Comparison of ENCODE assay signal across 9 cellular contexts in the genomic region with DNA sequence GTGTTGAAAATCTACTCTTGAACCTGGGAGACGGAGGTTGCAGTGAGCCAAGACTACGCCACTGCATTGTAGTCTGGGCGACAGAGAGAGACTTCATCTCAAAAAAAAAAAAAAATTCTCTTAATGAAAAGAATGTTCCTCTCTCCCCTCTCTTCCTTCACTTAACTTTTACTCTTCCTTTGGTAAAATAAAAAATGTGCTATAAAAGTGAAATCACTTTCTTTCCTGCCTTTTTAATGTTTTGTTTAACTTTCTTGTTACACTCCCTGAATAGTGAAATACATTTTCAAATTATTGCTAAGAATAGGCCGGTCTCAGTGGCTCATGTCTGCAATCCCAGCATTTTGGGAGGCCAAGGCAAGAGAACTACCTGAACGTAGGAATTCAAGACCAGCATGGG.
"Had no signal": no experiment of that assay in that cellular context is flagged by ENCODE, and none has a peak within 500 bp of the region (broad histone marks: within the 10 kb centered on the region; RNA-seq: fewer than 3 reads in every experiment).

No MANE protein-coding gene starts in this region.

- H3K4me1 Mint-ChIP-seq: IgD-negative memory B cell had no signal

- H3K4me3 ChIP-seq: K562 had no signal

- H3K36me3 Mint-ChIP-seq: IgD-negative memory B cell had no signal

- H3K27ac ChIP-seq: HL-60, KMS-11 had no signal

- ATAC-seq: HepG2, K562 had no signal

- H3K4me2 ChIP-seq: KMS-11 had no signal

- FAIRE-seq: HepG2, HTR-8/SVneo, K562 had no signal

- H3K9ac ChIP-seq: KMS-11 had no signal

- H3K27me3 Mint-ChIP-seq: IgD-negative memory B cell had no signal

- H3K4me3 Mint-ChIP-seq: IgD-negative memory B cell had no signal

- DNase-seq: IMR-90, KBM-7, KG1 had no signal

- H3K27ac Mint-ChIP-seq: IgD-negative memory B cell had no signal
